In the genomic region with DNA sequence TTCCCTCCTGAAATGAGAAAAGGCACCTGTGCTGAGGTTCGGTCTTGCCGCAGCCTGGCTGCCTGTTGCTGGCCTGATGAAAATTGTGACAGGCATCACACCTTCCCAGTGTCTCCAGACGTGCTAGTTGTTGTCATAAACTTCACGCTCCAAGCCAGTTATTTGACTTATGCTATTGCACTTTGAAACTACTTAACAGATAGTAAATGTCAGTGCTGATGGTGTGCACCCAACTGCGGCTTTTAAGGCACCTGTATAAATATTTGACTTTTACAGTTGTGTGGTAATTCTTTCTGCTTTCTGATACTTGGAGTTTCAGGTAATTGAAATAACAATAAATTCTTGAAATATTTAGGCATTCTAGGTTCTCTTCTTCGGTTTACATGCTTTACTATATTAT, we compare ENCODE assay signal across 9 cellular contexts. TPM values are rescaled to one million over a fixed set of nuclear protein-coding genes. Genes with fewer than 3 reads are reported as not detected.
DNase-seq lines count a peak whose midpoint lies in the region; ATAC-seq, FAIRE-seq and TF ChIP-seq lines count a peak whose summit lies in the region.
"Had no signal": no experiment of that assay in that cellular context is flagged by ENCODE, and none has a peak within 500 bp of the region (broad histone marks: within the 10 kb centered on the region; RNA-seq: fewer than 3 reads in every experiment).

No MANE protein-coding gene starts in this region.

- H3K9ac ChIP-seq in K562 (ENCODE audit: insufficient read depth in 1 of 2, low read depth in 2 of 2, low read length in 2 of 2) (peak overlapping the region; percentile 9 to 81; a peak in 2 of 4 replicates), liver (ENCODE audit: low read depth in 1 of 2, low read length in 2 of 2) (peak overlapping the region; percentile 82 to 91)

- H3K4me3 ChIP-seq in left ventricle myocardium inferior: peak overlapping the region; percentile 78
- peak overlapping the region; percentile 11; the same call in 1 of the 2 replicates for H3K4me3 ChIP-seq in K562
- peak overlapping the region; percentile 54 to 88 (median 84) for H3K4me3 ChIP-seq in liver (ENCODE audit: low read depth in 1 of 3, low read length in 3 of 3)

- no peak overlapping the region for H3K27ac ChIP-seq in left ventricle myocardium inferior (replicated peaks)
- H3K27ac ChIP-seq in K562 (ENCODE audit: extremely low read depth, low read depth, low read length): no peak overlapping the region
- peak overlapping the region; percentile 32 to 48 for H3K27ac ChIP-seq in liver (ENCODE audit: low read depth in 1 of 2, low read length in 2 of 2)

- CTCF ChIA-PET in K562 (lab: Yijun Ruan, JAX; ENCODE audit: low intra/inter-chr PET ratio): no interaction called here

- TF ChIP-seq CTCF in left ventricle myocardium inferior (IDR thresholded peaks at IDR 0.05; ENCODE audit: borderline replicate concordance) (no peak), K562 (IDR thresholded peaks at IDR 0.05 in 2 of 3, conservative IDR thresholded peaks at IDR 0.05 in 1 of 3; ENCODE audit: insufficient read depth in 2 of 3, low read depth in 1 of 3, low read length in 3 of 3) (no peak), liver (IDR thresholded peaks at IDR 0.05; ENCODE audit: low read depth, low read length, missing input control) (no peak), GM20000 (IDR thresholded peaks at IDR 0.05; ENCODE audit: extremely low read depth, missing control alignments) (no peak)

- H3K9me3 ChIP-seq in left ventricle myocardium inferior (replicated peaks): no peaks in the 10 kb centered on the region
- no peaks in the 10 kb centered on the region for H3K9me3 ChIP-seq in K562 (replicated peaks; ENCODE audit: control insufficient read depth, insufficient read depth, low read depth, low read length)
- H3K9me3 ChIP-seq in liver (ENCODE audit: control insufficient read depth in 4 of 4, low read length in 3 of 4): no peaks in the 10 kb centered on the region
- H3K9me3 ChIP-seq: transverse colon had no signal

- TF ChIP-seq EP300 in K562 (IDR thresholded peaks at IDR 0.05; ENCODE audit: low read length): no peak

- ATAC-seq in left ventricle myocardium superior (no peak), K562 (no peak), HG02840 (IDR thresholded peaks at IDR 0.05; ENCODE audit: low FRiP score, unreplicated experiment) (no peak)

- in situ Hi-C loops in K562 (cut with MboI): no loop called here

- no peak for TF ChIP-seq POLR2A in K562 (conservative IDR thresholded peaks at IDR 0.05)

- no peak for DNase-seq in left ventricle myocardium inferior
- DNase-seq in left ventricle myocardium superior: no peak
- DNase-seq in K562 (ENCODE audit: extremely low read depth in 1 of 4, low spot score in 3 of 4): peak in 1 of 4 experiments; percentile 23
- DNase-seq in GM19238 (ENCODE audit: insufficient read length, low spot score): no peak
- no peak for DNase-seq in Ammon's horn (ENCODE audit: low spot score)
- DNase-seq in GM20000 (ENCODE audit: low spot score): no peak
- DNase-seq: transverse colon had no signal

- H3K27me3 ChIP-seq in left ventricle myocardium inferior (ENCODE audit: low read depth) (no peaks in the 10 kb centered on the region), K562 (ENCODE audit: control insufficient read depth in 2 of 2, insufficient read depth in 2 of 2, low read length in 2 of 2) (no peaks in the 10 kb centered on the region), liver (ENCODE audit: control insufficient read depth in 4 of 4, insufficient read depth in 4 of 4, low read length in 3 of 4) (no peaks in the 10 kb centered on the region)

- BruUV-seq in K562 (replicated peaks; lab: Mats Ljungman, UMichigan): no TSS peak

- POLR2A ChIA-PET in K562 (lab: Yijun Ruan, JAX): interaction anchor here (1.3 kb wide), 1 partner anchor 39 kb away, joined by 3 read pairs; no protein-coding TSS in a partner anchor

- WGBS in K562 (ENCODE audit: insufficient coverage, low coverage, missing lambda C conversion rate): 18% methylated on average over 6 of the region's 6 CpGs
- WGBS in liver: 20% methylated on average over 6 of the region's 6 CpGs

- intact Hi-C loops in left ventricle myocardium inferior (cut with micrococcal nuclease): no loop called here
- intact Hi-C loops in left ventricle myocardium superior (cut with micrococcal nuclease): loop anchor here (2.0 kb wide), 1 partner anchor 30 kb away; no protein-coding TSS in a partner anchor
- intact Hi-C loops in K562 (cut with micrococcal nuclease): no loop called here

- peak overlapping the region; percentile 71 for H3K4me2 ChIP-seq in K562 (ENCODE audit: insufficient read depth, low read length)

- H3K4me1 ChIP-seq in left ventricle myocardium inferior: peaks cover 63% of the 10 kb centered on the region
- H3K4me1 ChIP-seq in K562 (replicated peaks in 1 of 2; ENCODE audit: control insufficient read depth in 2 of 2, insufficient read depth in 2 of 2, low read length in 2 of 2): peaks cover 10 to 29% of the 10 kb centered on the region in 2 experiments; a peak in 4 of 5 replicates
- H3K4me1 ChIP-seq in liver (ENCODE audit: control insufficient read depth in 4 of 4, insufficient read depth in 4 of 4, low read length in 3 of 4): peaks cover 13 to 27% (median 20%) of the 10 kb centered on the region in 4 donors

- TF ChIP-seq RAD21 in K562 (CRISPR knock-in tag; conservative IDR thresholded peaks at IDR 0.05 in 1 of 2, IDR thresholded peaks at IDR 0.05 in 1 of 2) (no peak), liver (IDR thresholded peaks at IDR 0.05) (no peak)

- no peaks in the 10 kb centered on the region for H3K9me1 ChIP-seq in K562 (ENCODE audit: control insufficient read depth, insufficient read depth, low read length)

- H3K79me2 ChIP-seq in K562 (ENCODE audit: control insufficient read depth, insufficient read depth, low read length): peaks cover 47% of the 10 kb centered on the region

- FAIRE-seq in K562 (lab: Jason Lieb, UNC): peak; percentile 51

- no peak overlapping the region for H2AFZ ChIP-seq in K562 (ENCODE audit: low read depth, low read length)

- H4K20me1 ChIP-seq in K562 (replicated peaks; ENCODE audit: control insufficient read depth, insufficient read depth, low read length): no peaks in the 10 kb centered on the region

- H3K36me3 ChIP-seq in left ventricle myocardium inferior (no peaks in the 10 kb centered on the region), K562 (ENCODE audit: control insufficient read depth, insufficient read depth, low read length) (no peaks in the 10 kb centered on the region), liver (ENCODE audit: control insufficient read depth in 4 of 4, insufficient read depth in 3 of 4, low read depth in 1 of 4, low read length in 3 of 4) (no peaks in the 10 kb centered on the region)
- H3K36me3 ChIP-seq: transverse colon had no signal

TF ChIP-seq in K562, 482 proteins besides CTCF, POLR2A, EP300 and RAD21 (continues in another document):
- no peak for TF ChIP-seq ZNF395 (CRISPR knock-in tag; IDR thresholded peaks at IDR 0.05)
- TF ChIP-seq STAG1 (CRISPR knock-in tag; IDR thresholded peaks at IDR 0.05; ENCODE audit: borderline replicate concordance): no peak
- TF ChIP-seq ZNF445 (CRISPR knock-in tag; IDR thresholded peaks at IDR 0.05; ENCODE audit: low read depth): no peak

TF ChIP-seq in liver, 16 proteins besides CTCF, POLR2A, EP300 and RAD21:
- TF ChIP-seq ZBTB33 (IDR thresholded peaks at IDR 0.05) (no peak), HNF4A (conservative IDR thresholded peaks at IDR 0.05) (peak in 1 of 2 donors; percentile 7), FOXA2 (IDR thresholded peaks at IDR 0.05) (no peak), TAF1 (conservative IDR thresholded peaks at IDR 0.05) (peak; percentile 26)

RNA-seq across cellular contexts. Expression of gene WWC2, which starts 1.8 kb away (rescaled TPM):
- total RNA-seq in left ventricle myocardium inferior (42.3 TPM), left ventricle myocardium superior (38.0 TPM), K562 (2014; rRNA removed) (19.3 and 21.1 TPM in 2 replicates), K562 (2014; rRNA removed; fragmentation: Illumina TruSeq; extraction: Trizol) (21.6 and 25.9 TPM in 2 replicates), K562 (2015; rRNA removed; fragmentation: Illumina TruSeq; extraction: Trizol) (23.8 and 25.5 TPM in 2 replicates), K562 (2021) (36.8 and 39.4 TPM in 2 replicates), liver (10 to 100 TPM; 10.5 to 60.1 TPM)
- 4.6 and 29.4 TPM in 2 replicates for total RNA-seq in K562 (2011; cell fraction: chromatin; rRNA removed; ENCODE audit: low replicate concordance)
- total RNA-seq in K562 (2011; cell fraction: nucleolus; rRNA removed): 2.0 and 3.8 TPM in 2 replicates
- 9.3 and 9.9 TPM in 2 replicates for total RNA-seq in K562 (2011; cell fraction: nucleoplasm; rRNA removed)
- polyA plus RNA-seq in K562 (2011; rRNA removed) (3.7 and 11.8 TPM in 2 replicates), K562 (2014; fragmentation: Illumina TruSeq; extraction: Trizol) (18.9 and 19.6 TPM in 2 replicates), K562 (2014; fragmentation: Nextera tagmentation; extraction: Ambion mirVana) (1 to 10 TPM; 3.9 to 5.6 TPM), K562 (2014; rRNA removed) (13.1 and 13.6 TPM in 2 replicates), liver (10 to 100 TPM in 1 of 2 donors, 1 to 10 TPM in 1; 8.6 to 16.1 TPM)
- polyA plus RNA-seq in K562 (2011; cell fraction: cytosol; rRNA removed): 1.2 and 6.5 TPM in 2 replicates
- polyA plus RNA-seq in K562 (2011; cell fraction: nucleus; rRNA removed): 5.6 and 25.8 TPM in 2 replicates
- 11.4 and 14.0 TPM in 2 replicates for polyA plus RNA-seq in K562 (2012)
- polyA minus RNA-seq in K562 (2011; rRNA and poly(A)+ RNA removed): 5.0 and 26.1 TPM in 2 replicates
- 2.3 and 15.6 TPM in 2 replicates for polyA minus RNA-seq in K562 (2011; cell fraction: cytosol; rRNA and poly(A)+ RNA removed)
- polyA minus RNA-seq in K562 (2011; cell fraction: nucleus; rRNA and poly(A)+ RNA removed): 5.1 and 31.1 TPM in 2 replicates

Comparison
In these comparisons a context has a peak if more than half of its experiments do, and no peak if none do; other contexts are left out.
1. H3K27ac ChIP-seq: peak in liver (2 of 2); none in left ventricle myocardium inferior (single experiment) and K562 (single experiment).
2. H3K4me3 ChIP-seq: peak in every context shown above with its lines; median percentile 84 in liver; 78 in left ventricle myocardium inferior; 11 in K562.